ENCODE assay signal across 29 cellular contexts in genomic region chr7:92653136-92653535, GRCh38.
DNase-seq lines count a peak whose midpoint lies in the region; FAIRE-seq and TF ChIP-seq lines count a peak whose summit lies in the region.
"Had no signal": no experiment of that assay in that cellular context is flagged by ENCODE, and none has a peak within 500 bp of the region (broad histone marks: within the 10 kb centered on the region; RNA-seq: fewer than 3 reads in every experiment).

No MANE protein-coding gene starts in this region.

- 0 out of 2 replicates have a peak, but pooled peaks cover 4% of the 10 kb centered on the region for H4K20me1 ChIP-seq in PC-9 (ENCODE audit: insufficient read depth)
- H4K20me1 ChIP-seq in keratinocyte (ENCODE audit: control insufficient read depth, extremely low read depth, insufficient read depth, low read length) = no peaks in the 10 kb centered on the region
- no peaks in the 10 kb centered on the region for H4K20me1 ChIP-seq in MM.1S (ENCODE audit: insufficient read depth, low read length)

- H3K9me3 ChIP-seq in Caco-2 = no peaks in the 10 kb centered on the region
- H3K9me3 ChIP-seq in PC-9 (ENCODE audit: insufficient read depth, low read depth) = no peaks in the 10 kb centered on the region
- H3K9me3 ChIP-seq in keratinocyte (ENCODE audit: control insufficient read depth, low read depth, low read length) = no peaks in the 10 kb centered on the region
- no peaks in the 10 kb centered on the region for H3K9me3 ChIP-seq in MM.1S (replicated peaks; ENCODE audit: insufficient read depth, low read length)
- no peaks in the 10 kb centered on the region for H3K9me3 ChIP-seq in breast epithelium
- H3K9me3 ChIP-seq: A549, esophagus muscularis mucosa, heart right ventricle, SK-N-SH, tibial nerve had no signal

- no peaks in the 10 kb centered on the region for H3K27me3 Mint-ChIP-seq in activated CD4-positive, alpha-beta memory T cell treated with anti-CD3 and anti-CD28 coated beads for 36 hours
- no peaks in the 10 kb centered on the region for H3K27me3 Mint-ChIP-seq in activated CD4-positive, alpha-beta memory T cell treated with anti-CD3 and anti-CD28 coated beads, Interleukin-2, amount 10 ng/mL, durations not matched to agents 7 days and 5 days
- H3K27me3 Mint-ChIP-seq in Caco-2 (ENCODE audit: insufficient read depth, unreplicated experiment) = no peaks in the 10 kb centered on the region
- H3K27me3 Mint-ChIP-seq: activated naive CD4-positive, alpha-beta T cell treated with anti-CD3 and anti-CD28 coated beads, Interleukin-2, amount 10 ng/mL, durations not matched to agents 7 days and 5 days; CD4-positive, alpha-beta T cell; dendritic cell treated with granulocyte-macrophage colony-stimulating factor and Interleukin-4, amounts not matched to agents 40 ng/mL and 50 ng/mL, for 4 days had no signal

- peaks cover 12% of the 10 kb centered on the region; the same call in 1 of the 2 replicates for H3F3A ChIP-seq in PC-9 (ENCODE audit: insufficient read depth, low read depth)
- no peaks in the 10 kb centered on the region for H3F3A ChIP-seq in MM.1S (ENCODE audit: insufficient read depth, low read length)

- peaks cover 68% of the 10 kb centered on the region for H3K4me1 Mint-ChIP-seq in activated CD4-positive, alpha-beta memory T cell treated with anti-CD3 and anti-CD28 coated beads for 36 hours (ENCODE audit: low read depth)
- H3K4me1 Mint-ChIP-seq in activated CD4-positive, alpha-beta memory T cell treated with anti-CD3 and anti-CD28 coated beads, Interleukin-2, amount 10 ng/mL, durations not matched to agents 7 days and 5 days = peaks cover 63% of the 10 kb centered on the region
- peaks cover 55% of the 10 kb centered on the region for H3K4me1 Mint-ChIP-seq in Caco-2 (ENCODE audit: low read depth, unreplicated experiment)
- H3K4me1 Mint-ChIP-seq: GM23338 had no signal

- BruUV-seq in Caco-2 (replicated peaks; lab: Mats Ljungman, UMichigan) (TSS peak; percentile 47), PC-9 (replicated peaks; lab: Mats Ljungman, UMichigan) (no TSS peak)

- no peaks in the 10 kb centered on the region for H3K9me1 ChIP-seq in keratinocyte (ENCODE audit: control insufficient read depth, extremely low read depth, insufficient read depth, low read length)

- CTCF ChIA-PET in activated CD4-positive, alpha-beta memory T cell treated with anti-CD3 and anti-CD28 coated beads for 36 hours (lab: Charles Lee) = no interaction called here
- CTCF ChIA-PET in activated CD4-positive, alpha-beta memory T cell treated with anti-CD3 and anti-CD28 coated beads, Interleukin-2, amount 10 ng/mL, durations not matched to agents 7 days and 5 days (lab: Charles Lee) = interaction anchor here (1.0 kb wide), 1 partner anchor 62 kb away, joined by 5 read pairs; no protein-coding TSS in a partner anchor
- CTCF ChIA-PET in Caco-2 (lab: Charles Lee) = no interaction called here
- CTCF ChIA-PET in PC-9 (lab: Charles Lee) = no interaction called here

- FAIRE-seq in keratinocyte (lab: Jason Lieb, UNC) = peak; percentile 17
- FAIRE-seq: A549, astrocyte had no signal

- H3K36me3 ChIP-seq in Caco-2 (ENCODE audit: control insufficient read depth, insufficient read depth, low read length) (peaks cover 2% of the 10 kb centered on the region; the same call in 1 of the 2 replicates), PC-9 (ENCODE audit: low read depth) (no peaks in the 10 kb centered on the region), keratinocyte (ENCODE audit: control insufficient read depth in 2 of 2, extremely low read depth in 1 of 2, insufficient read depth in 2 of 2, low read length in 2 of 2) (peaks cover 3 to 5% of the 10 kb centered on the region in 2 experiments), MM.1S (replicated peaks; ENCODE audit: insufficient read depth, low read length) (no peaks in the 10 kb centered on the region), breast epithelium (no peaks in the 10 kb centered on the region)
- H3K36me3 ChIP-seq: esophagus muscularis mucosa, tibial nerve, WERI-Rb-1 had no signal

- intact Hi-C loops in activated CD4-positive, alpha-beta memory T cell treated with anti-CD3 and anti-CD28 coated beads for 36 hours (cut with micrococcal nuclease) = no loop called here
- intact Hi-C loops in Caco-2 (cut with micrococcal nuclease; ENCODE audit: unreplicated experiment) (loop anchor here (1.0 kb wide), 1 partner anchor 8 kb away; no protein-coding TSS in a partner anchor), PC-9 (cut with micrococcal nuclease; ENCODE audit: unreplicated experiment) (no loop called here), breast epithelium (cut with DNase I; ENCODE audit: low total_unique reads) (loop anchor here (10.0 kb wide), 1 partner anchor 68 kb away; no protein-coding TSS in a partner anchor)

- POLR2A ChIA-PET in activated CD4-positive, alpha-beta memory T cell treated with anti-CD3 and anti-CD28 coated beads for 36 hours (lab: Charles Lee) = no interaction called here
- POLR2A ChIA-PET in activated CD4-positive, alpha-beta memory T cell treated with anti-CD3 and anti-CD28 coated beads, Interleukin-2, amount 10 ng/mL, durations not matched to agents 7 days and 5 days (lab: Charles Lee) = interaction anchor here (1.0 to 2.0 kb wide), 5 partner anchors 9 to 64 kb away, joined by 3 to 8 read pairs (median 4); no protein-coding TSS in a partner anchor
- POLR2A ChIA-PET in Caco-2 (lab: Charles Lee) (no interaction called here), PC-9 (lab: Charles Lee; ENCODE audit: unreplicated experiment) (no interaction called here)

- H3K4me3 ChIP-seq in Caco-2 (ENCODE audit: low read depth, low read length) (no peak overlapping the region), PC-9 (no peak overlapping the region), keratinocyte (ENCODE audit: control insufficient read depth in 2 of 3, extremely low read depth in 1 of 3, insufficient read depth in 2 of 3, low read depth in 1 of 3, low read length in 3 of 3) (no peak overlapping the region), MM.1S (ENCODE audit: low read length) (no peak overlapping the region), breast epithelium (no peak overlapping the region)
- H3K4me3 ChIP-seq: A549, esophagus muscularis mucosa, GM23338, heart right ventricle, tibial nerve had no signal

- no peak overlapping the region for H3K4me3 Mint-ChIP-seq in activated CD4-positive, alpha-beta memory T cell treated with anti-CD3 and anti-CD28 coated beads for 36 hours
- no peak overlapping the region for H3K4me3 Mint-ChIP-seq in activated CD4-positive, alpha-beta memory T cell treated with anti-CD3 and anti-CD28 coated beads, Interleukin-2, amount 10 ng/mL, durations not matched to agents 7 days and 5 days
- peak overlapping the region; percentile 7 for H3K4me3 Mint-ChIP-seq in Caco-2 (ENCODE audit: unreplicated experiment)
- H3K4me3 Mint-ChIP-seq: activated naive CD4-positive, alpha-beta T cell treated with anti-CD3 and anti-CD28 coated beads, Interleukin-2, amount 10 ng/mL, durations not matched to agents 7 days and 5 days; CD4-positive, alpha-beta T cell; dendritic cell treated with granulocyte-macrophage colony-stimulating factor and Interleukin-4, amounts not matched to agents 40 ng/mL and 50 ng/mL, for 4 days; endodermal cell; GM23338; HFFc6 had no signal

- H3K36me3 Mint-ChIP-seq in activated CD4-positive, alpha-beta memory T cell treated with anti-CD3 and anti-CD28 coated beads for 36 hours = peaks cover 20% of the 10 kb centered on the region
- peaks cover 44% of the 10 kb centered on the region for H3K36me3 Mint-ChIP-seq in activated CD4-positive, alpha-beta memory T cell treated with anti-CD3 and anti-CD28 coated beads, Interleukin-2, amount 10 ng/mL, durations not matched to agents 7 days and 5 days (ENCODE audit: low read depth)
- peaks cover 43% of the 10 kb centered on the region for H3K36me3 Mint-ChIP-seq in Caco-2 (ENCODE audit: insufficient read depth, unreplicated experiment)

- DNase-seq in activated CD4-positive, alpha-beta memory T cell treated with anti-CD3 and anti-CD28 coated beads for 36 hours = no peak
- no peak for DNase-seq in activated CD4-positive, alpha-beta memory T cell treated with anti-CD3 and anti-CD28 coated beads, Interleukin-2, amount 10 ng/mL, durations not matched to agents 7 days and 5 days
- DNase-seq in Caco-2 (peak in 1 of 2 experiments; percentile 41), PC-9 (no peak), keratinocyte (ENCODE audit: low read depth, low spot score) (no peak), MM.1S (no peak), NAMALWA (ENCODE audit: low spot score) (no peak), breast epithelium (ENCODE audit: low spot score in 2 of 2) (no peak)
- DNase-seq: activated naive CD4-positive, alpha-beta T cell treated with anti-CD3 and anti-CD28 coated beads, Interleukin-2, amount 10 ng/mL, durations not matched to agents 7 days and 5 days; AML-193; CD4-positive, alpha-beta T cell; central memory CD4-positive, alpha-beta T cell; endodermal cell; heart right ventricle; HFFc6; Kasumi-1; MV-4-11; NCI-H146; NCI-H446 treated with DMSO at 0.1 percent for 48 hours; SK-N-SH; T-helper 9 cell; WERI-Rb-1 had no signal

- H3K9me3 Mint-ChIP-seq in activated CD4-positive, alpha-beta memory T cell treated with anti-CD3 and anti-CD28 coated beads for 36 hours = no peaks in the 10 kb centered on the region
- H3K9me3 Mint-ChIP-seq in activated CD4-positive, alpha-beta memory T cell treated with anti-CD3 and anti-CD28 coated beads, Interleukin-2, amount 10 ng/mL, durations not matched to agents 7 days and 5 days = no peaks in the 10 kb centered on the region
- no peaks in the 10 kb centered on the region for H3K9me3 Mint-ChIP-seq in Caco-2 (ENCODE audit: unreplicated experiment)
- H3K9me3 Mint-ChIP-seq: activated naive CD4-positive, alpha-beta T cell treated with anti-CD3 and anti-CD28 coated beads, Interleukin-2, amount 10 ng/mL, durations not matched to agents 7 days and 5 days; CD4-positive, alpha-beta T cell; dendritic cell treated with granulocyte-macrophage colony-stimulating factor and Interleukin-4, amounts not matched to agents 40 ng/mL and 50 ng/mL, for 4 days; endodermal cell; GM23338; HFFc6 had no signal

- H2AFZ ChIP-seq in PC-9 (no peak overlapping the region), keratinocyte (ENCODE audit: control insufficient read depth, low read length) (no peak overlapping the region), MM.1S (ENCODE audit: low read length) (no peak overlapping the region)
- H2AFZ ChIP-seq: GM23338 had no signal

- H3K27me3 ChIP-seq in Caco-2 (replicated peaks; ENCODE audit: control insufficient read depth, insufficient read depth, low read length) (no peaks in the 10 kb centered on the region), PC-9 (ENCODE audit: insufficient read depth, low read depth) (no peaks in the 10 kb centered on the region), keratinocyte (ENCODE audit: control insufficient read depth, extremely low read depth, insufficient read depth, low read length) (no peaks in the 10 kb centered on the region), MM.1S (replicated peaks; ENCODE audit: insufficient read depth, low read length) (no peaks in the 10 kb centered on the region), breast epithelium (no peaks in the 10 kb centered on the region)
- H3K27me3 ChIP-seq: esophagus muscularis mucosa, foreskin keratinocyte, heart right ventricle, tibial nerve had no signal

- H3K4me2 ChIP-seq in PC-9 (peak overlapping the region; percentile 45; the same call in 1 of the 2 replicates), keratinocyte (ENCODE audit: control insufficient read depth, extremely low read depth, insufficient read depth, low read depth, low read length) (no peak overlapping the region), MM.1S (ENCODE audit: low read depth, low read length) (no peak overlapping the region)
- H3K4me2 ChIP-seq: A549, GM23338, SK-N-SH had no signal

- peaks cover 27% of the 10 kb centered on the region for H3K4me1 ChIP-seq in Caco-2
- H3K4me1 ChIP-seq in PC-9 (replicated peaks; ENCODE audit: insufficient read depth) = peaks cover 18% of the 10 kb centered on the region
- H3K4me1 ChIP-seq in keratinocyte (ENCODE audit: control insufficient read depth, extremely low read depth, insufficient read depth, low read length) = no peaks in the 10 kb centered on the region
- no peaks in the 10 kb centered on the region for H3K4me1 ChIP-seq in MM.1S (ENCODE audit: low read length)
- no peaks in the 10 kb centered on the region for H3K4me1 ChIP-seq in breast epithelium
- H3K4me1 ChIP-seq: foreskin keratinocyte, tibial nerve had no signal

- H3K9me2 ChIP-seq in PC-9 (ENCODE audit: insufficient read depth) (no peaks in the 10 kb centered on the region), MM.1S (replicated peaks; ENCODE audit: insufficient read depth, low read length) (no peaks in the 10 kb centered on the region)
- H3K9me2 ChIP-seq: SK-N-SH had no signal

- no peak for TF ChIP-seq POLR2A in breast epithelium (IDR thresholded peaks at IDR 0.05)

- no peak for TF ChIP-seq CTCF in Caco-2 (IDR thresholded peaks at IDR 0.05; ENCODE audit: insufficient read depth in 1 of 2, low read depth in 1 of 2, low read length in 1 of 2, severe bottlenecking in 1 of 2, unreplicated experiment in 1 of 2)
- TF ChIP-seq CTCF in PC-9 (conservative IDR thresholded peaks at IDR 0.05) = no peak
- no peak for TF ChIP-seq CTCF in keratinocyte (optimal IDR thresholded peaks at IDR 0.05 in 1 of 3, IDR thresholded peaks at IDR 0.05 in 1 of 3, conservative IDR thresholded peaks at IDR 0.05 in 1 of 3; ENCODE audit: extremely low read depth in 1 of 3, insufficient read depth in 2 of 3, low read length in 3 of 3)
- TF ChIP-seq CTCF in MM.1S (IDR thresholded peaks at IDR 0.05; ENCODE audit: low read length) = no peak
- no peak for TF ChIP-seq CTCF in breast epithelium (IDR thresholded peaks at IDR 0.05)

- H3K9ac ChIP-seq in keratinocyte (ENCODE audit: control insufficient read depth, extremely low read depth, insufficient read depth, low read length) = no peak overlapping the region
- H3K9ac ChIP-seq in MM.1S (ENCODE audit: low read length) = no peak overlapping the region
- H3K9ac ChIP-seq: SK-N-SH had no signal

- dilution Hi-C loops in keratinocyte (cut with MboI; ENCODE audit: extremely low pct_ligation_motif_present, low sequenced_read_pairs) = no loop called here

- H3K27ac Mint-ChIP-seq in activated CD4-positive, alpha-beta memory T cell treated with anti-CD3 and anti-CD28 coated beads for 36 hours = peak overlapping the region; percentile 79
- no peak overlapping the region for H3K27ac Mint-ChIP-seq in activated CD4-positive, alpha-beta memory T cell treated with anti-CD3 and anti-CD28 coated beads, Interleukin-2, amount 10 ng/mL, durations not matched to agents 7 days and 5 days
- H3K27ac Mint-ChIP-seq in Caco-2 (ENCODE audit: unreplicated experiment) = peak overlapping the region; percentile 51
- H3K27ac Mint-ChIP-seq: activated naive CD4-positive, alpha-beta T cell treated with anti-CD3 and anti-CD28 coated beads, Interleukin-2, amount 10 ng/mL, durations not matched to agents 7 days and 5 days; CD4-positive, alpha-beta T cell; dendritic cell treated with granulocyte-macrophage colony-stimulating factor and Interleukin-4, amounts not matched to agents 40 ng/mL and 50 ng/mL, for 4 days; endodermal cell; GM23338; HFFc6 had no signal

- peak overlapping the region; percentile 28 for H3K27ac ChIP-seq in PC-9
- no peak overlapping the region for H3K27ac ChIP-seq in keratinocyte (ENCODE audit: control insufficient read depth, insufficient read depth, low read length)
- H3K27ac ChIP-seq in MM.1S (ENCODE audit: low read length) = no peak overlapping the region
- H3K27ac ChIP-seq in breast epithelium = no peak overlapping the region
- H3K27ac ChIP-seq: A549, esophagus muscularis mucosa, foreskin keratinocyte, heart right ventricle, tibial nerve, WERI-Rb-1 had no signal

- H3K79me2 ChIP-seq in PC-9 (ENCODE audit: low read depth) = 0 out of 2 replicates have a peak, but pooled peaks cover 3% of the 10 kb centered on the region
- H3K79me2 ChIP-seq in keratinocyte (ENCODE audit: control insufficient read depth, insufficient read depth, low read length) = peaks cover 55% of the 10 kb centered on the region
- peaks cover 44% of the 10 kb centered on the region for H3K79me2 ChIP-seq in MM.1S (ENCODE audit: low read length)

Comparison
In these comparisons a context has a peak if more than half of its experiments do, and no peak if none do; other contexts are left out.
1. intact Hi-C loops: an anchor here in Caco-2 (1.0 kb wide) and breast epithelium (10.0 kb wide); none called in activated CD4-positive, alpha-beta memory T cell treated with anti-CD3 and anti-CD28 coated beads for 36 hours and PC-9.